Comparison of ENCODE assay signal across 1 cellular context in the genomic region with DNA sequence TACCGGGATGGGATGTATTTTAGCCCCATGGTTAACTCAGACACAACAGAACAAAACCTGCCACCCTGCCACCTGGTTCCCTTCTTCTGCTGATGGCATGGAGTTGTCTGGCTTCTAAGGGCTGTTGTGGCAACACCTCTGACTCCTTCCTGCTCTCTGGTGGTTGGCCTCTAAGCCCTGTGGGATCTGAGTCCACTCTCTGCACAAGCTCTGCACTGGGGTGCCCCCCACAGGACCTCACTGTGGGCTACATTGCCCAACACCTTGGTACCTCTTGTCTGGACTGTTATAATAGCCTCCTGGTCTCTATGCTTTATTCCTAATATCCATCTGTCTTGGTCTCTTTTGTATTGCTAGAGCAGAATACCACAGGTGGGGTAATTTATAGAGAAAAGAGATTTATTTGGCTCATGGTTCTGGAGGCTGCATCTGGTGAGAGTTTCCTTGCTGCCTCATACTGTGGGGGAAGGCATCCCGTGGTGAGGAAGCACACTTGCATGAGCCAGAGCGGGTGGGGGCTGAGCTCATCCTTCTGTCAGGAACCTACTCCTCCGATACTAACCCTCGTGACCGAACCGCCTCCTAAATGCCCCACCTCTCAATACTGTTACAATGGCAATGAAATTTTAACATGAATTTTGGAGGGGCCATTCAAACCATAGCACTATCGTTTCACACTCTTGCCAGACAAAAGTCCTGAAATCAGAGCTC.
TF ChIP-seq lines count a peak whose summit lies in the region.

No MANE protein-coding gene starts in this region.

TF ChIP-seq in GM23338, 12 proteins besides CTCF, POLR2A, EP300 and RAD21:
- TF ChIP-seq REST (IDR thresholded peaks at IDR 0.05; ENCODE audit: unreplicated experiment), result no peak
- TF ChIP-seq EZH2 (IDR thresholded peaks at IDR 0.05; ENCODE audit: low read depth, unreplicated experiment), result no peak
- no peak for TF ChIP-seq NANOG (IDR thresholded peaks at IDR 0.05; ENCODE audit: borderline replicate concordance)
- no peak for TF ChIP-seq ZNF114 (CRISPR knock-in tag; IDR thresholded peaks at IDR 0.05)
- no peak for TF ChIP-seq ETS1 (IDR thresholded peaks at IDR 0.05)
- TF ChIP-seq CREB1 (CRISPR knock-in tag; IDR thresholded peaks at IDR 0.05; ENCODE audit: low read depth), result no peak
- no peak for TF ChIP-seq EZH2phosphoT487 (IDR thresholded peaks at IDR 0.05; ENCODE audit: unreplicated experiment)
- TF ChIP-seq POLR2AphosphoS5 (IDR thresholded peaks at IDR 0.05; ENCODE audit: low read depth), result no peak
- no peak for TF ChIP-seq ZNF462 (CRISPR knock-in tag; IDR thresholded peaks at IDR 0.05)
- TF ChIP-seq STAT1 (IDR thresholded peaks at IDR 0.05; ENCODE audit: unreplicated experiment), result no peak
- TF ChIP-seq ZNF331 (CRISPR knock-in tag; IDR thresholded peaks at IDR 0.05; ENCODE audit: low read depth), result no peak
- TF ChIP-seq JUNB (IDR thresholded peaks at IDR 0.05; ENCODE audit: unreplicated experiment), result no peak
